Comparison of ENCODE assay signal across 1 cellular context in genomic region chr1:121213491-121213890, GRCh38.
TF ChIP-seq lines count a peak whose summit lies in the region.
"Not testable (repeated sequence)": the region's sequence is repeated elsewhere in the genome, so short reads cannot be mapped to it uniquely, and the experiment has no call there.

No MANE protein-coding gene starts in this region.

TF ChIP-seq in K562, 482 proteins besides CTCF, POLR2A, EP300 and RAD21 (continued from another document):
- TF ChIP-seq, protein P1, sequence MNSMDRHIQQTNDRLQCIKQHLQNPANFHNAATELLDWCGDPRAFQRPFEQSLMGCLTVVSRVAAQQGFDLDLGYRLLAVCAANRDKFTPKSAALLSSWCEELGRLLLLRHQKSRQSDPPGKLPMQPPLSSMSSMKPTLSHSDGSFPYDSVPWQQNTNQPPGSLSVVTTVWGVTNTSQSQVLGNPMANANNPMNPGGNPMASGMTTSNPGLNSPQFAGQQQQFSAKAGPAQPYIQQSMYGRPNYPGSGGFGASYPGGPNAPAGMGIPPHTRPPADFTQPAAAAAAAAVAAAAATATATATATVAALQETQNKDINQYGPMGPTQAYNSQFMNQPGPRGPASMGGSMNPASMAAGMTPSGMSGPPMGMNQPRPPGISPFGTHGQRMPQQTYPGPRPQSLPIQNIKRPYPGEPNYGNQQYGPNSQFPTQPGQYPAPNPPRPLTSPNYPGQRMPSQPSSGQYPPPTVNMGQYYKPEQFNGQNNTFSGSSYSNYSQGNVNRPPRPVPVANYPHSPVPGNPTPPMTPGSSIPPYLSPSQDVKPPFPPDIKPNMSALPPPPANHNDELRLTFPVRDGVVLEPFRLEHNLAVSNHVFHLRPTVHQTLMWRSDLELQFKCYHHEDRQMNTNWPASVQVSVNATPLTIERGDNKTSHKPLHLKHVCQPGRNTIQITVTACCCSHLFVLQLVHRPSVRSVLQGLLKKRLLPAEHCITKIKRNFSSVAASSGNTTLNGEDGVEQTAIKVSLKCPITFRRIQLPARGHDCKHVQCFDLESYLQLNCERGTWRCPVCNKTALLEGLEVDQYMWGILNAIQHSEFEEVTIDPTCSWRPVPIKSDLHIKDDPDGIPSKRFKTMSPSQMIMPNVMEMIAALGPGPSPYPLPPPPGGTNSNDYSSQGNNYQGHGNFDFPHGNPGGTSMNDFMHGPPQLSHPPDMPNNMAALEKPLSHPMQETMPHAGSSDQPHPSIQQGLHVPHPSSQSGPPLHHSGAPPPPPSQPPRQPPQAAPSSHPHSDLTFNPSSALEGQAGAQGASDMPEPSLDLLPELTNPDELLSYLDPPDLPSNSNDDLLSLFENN (IDR thresholded peaks at IDR 0.05; ENCODE audit: low read depth in 2 of 2, low read length in 2 of 2): peak in 1 of 2 experiments; percentile 66; a peak in 1 of 4 replicates
- TF ChIP-seq ARID1B (IDR thresholded peaks at IDR 0.05) (peak; percentile 92), ZKSCAN8 (CRISPR knock-in tag; IDR thresholded peaks at IDR 0.05) (0 out of 2 replicates have a peak, but pooled peaks have one; percentile 29), TAL1 (IDR thresholded peaks at IDR 0.05) (peak; percentile 87), GATA2 (CRISPR knock-in tag; IDR thresholded peaks at IDR 0.05) (0 out of 2 replicates have a peak, but pooled peaks have one; percentile 19), NCOR1 (IDR thresholded peaks at IDR 0.05) (peak; percentile 85), SMARCE1 (IDR thresholded peaks at IDR 0.05) (peak; percentile 84; the same call in 1 of the 2 replicates), CREM (IDR thresholded peaks at IDR 0.05; ENCODE audit: low read depth) (peak; percentile 71), SMARCA4 (IDR thresholded peaks at IDR 0.05) (peak; percentile 80), ZNF766 (CRISPR knock-in tag; conservative IDR thresholded peaks at IDR 0.05) (0 out of 2 replicates have a peak, but pooled peaks have one; percentile 31), KDM1A (IDR thresholded peaks at IDR 0.05) (peak; percentile 17 to 35; a peak in 1 of 4 replicates), TEAD4 (IDR thresholded peaks at IDR 0.05; ENCODE audit: low read length) (peak; percentile 70), RNF2 (IDR thresholded peaks at IDR 0.05) (0 out of 2 replicates have a peak, but pooled peaks have one; percentile 37), PML (IDR thresholded peaks at IDR 0.05; ENCODE audit: low read length) (peak; percentile 45; the same call in 1 of the 2 replicates), MBD2 (IDR thresholded peaks at IDR 0.05; ENCODE audit: borderline replicate concordance, low read depth) (0 out of 2 replicates have a peak, but pooled peaks have one; percentile 22), FOXM1 (IDR thresholded peaks at IDR 0.05; ENCODE audit: low read depth) (0 out of 2 replicates have a peak, but pooled peaks have one; percentile 15), NEUROD1 (IDR thresholded peaks at IDR 0.05; ENCODE audit: borderline replicate concordance, low read depth, low read length, partially characterized antibody) (peak; percentile 44), HDAC3 (IDR thresholded peaks at IDR 0.05; ENCODE audit: borderline replicate concordance, partially characterized antibody) (peak; percentile 34), DPF2 (IDR thresholded peaks at IDR 0.05) (peak; percentile 78), POLR2AphosphoS5 (IDR thresholded peaks at IDR 0.05; ENCODE audit: control insufficient read depth, insufficient read depth, low read depth, low read length) (peak; percentile 57), SMAD4 (CRISPR knock-in tag; conservative IDR thresholded peaks at IDR 0.05) (peak; percentile 84), NFE2 (IDR thresholded peaks at IDR 0.05; ENCODE audit: low read depth) (peak; percentile 50; the same call in 1 of the 2 replicates), TCF3 (CRISPR knock-in tag; IDR thresholded peaks at IDR 0.05) (peak; percentile 68), NFIC (IDR thresholded peaks at IDR 0.05) (peak; percentile 57), MTA2 (IDR thresholded peaks at IDR 0.05; ENCODE audit: low read depth) (peak; percentile 76), CBFA2T2 (conservative IDR thresholded peaks at IDR 0.05) (peak; percentile 83), BHLHE40 (IDR thresholded peaks at IDR 0.05; ENCODE audit: low read length) (0 out of 2 replicates have a peak, but pooled peaks have one; percentile 23), CBFA2T3 (IDR thresholded peaks at IDR 0.05) (peak; percentile 86), STAT5A (IDR thresholded peaks at IDR 0.05; ENCODE audit: borderline replicate concordance, low read length) (peak; percentile 44; the same call in 1 of the 2 replicates), JUND (IDR thresholded peaks at IDR 0.05; ENCODE audit: borderline replicate concordance, low read depth, low read length) (peak; percentile 46; the same call in 1 of the 2 replicates), TBL1XR1 (IDR thresholded peaks at IDR 0.05; ENCODE audit: low read length in 2 of 2) (peak in 1 of 2 experiments; percentile 40; a peak in 1 of 4 replicates), RCOR1 (IDR thresholded peaks at IDR 0.05; ENCODE audit: borderline replicate concordance in 1 of 2, low read depth in 2 of 2, low read length in 2 of 2) (peak in 1 of 2 experiments; percentile 56; a peak in 1 of 4 replicates)
- TF ChIP-seq, protein P2, sequence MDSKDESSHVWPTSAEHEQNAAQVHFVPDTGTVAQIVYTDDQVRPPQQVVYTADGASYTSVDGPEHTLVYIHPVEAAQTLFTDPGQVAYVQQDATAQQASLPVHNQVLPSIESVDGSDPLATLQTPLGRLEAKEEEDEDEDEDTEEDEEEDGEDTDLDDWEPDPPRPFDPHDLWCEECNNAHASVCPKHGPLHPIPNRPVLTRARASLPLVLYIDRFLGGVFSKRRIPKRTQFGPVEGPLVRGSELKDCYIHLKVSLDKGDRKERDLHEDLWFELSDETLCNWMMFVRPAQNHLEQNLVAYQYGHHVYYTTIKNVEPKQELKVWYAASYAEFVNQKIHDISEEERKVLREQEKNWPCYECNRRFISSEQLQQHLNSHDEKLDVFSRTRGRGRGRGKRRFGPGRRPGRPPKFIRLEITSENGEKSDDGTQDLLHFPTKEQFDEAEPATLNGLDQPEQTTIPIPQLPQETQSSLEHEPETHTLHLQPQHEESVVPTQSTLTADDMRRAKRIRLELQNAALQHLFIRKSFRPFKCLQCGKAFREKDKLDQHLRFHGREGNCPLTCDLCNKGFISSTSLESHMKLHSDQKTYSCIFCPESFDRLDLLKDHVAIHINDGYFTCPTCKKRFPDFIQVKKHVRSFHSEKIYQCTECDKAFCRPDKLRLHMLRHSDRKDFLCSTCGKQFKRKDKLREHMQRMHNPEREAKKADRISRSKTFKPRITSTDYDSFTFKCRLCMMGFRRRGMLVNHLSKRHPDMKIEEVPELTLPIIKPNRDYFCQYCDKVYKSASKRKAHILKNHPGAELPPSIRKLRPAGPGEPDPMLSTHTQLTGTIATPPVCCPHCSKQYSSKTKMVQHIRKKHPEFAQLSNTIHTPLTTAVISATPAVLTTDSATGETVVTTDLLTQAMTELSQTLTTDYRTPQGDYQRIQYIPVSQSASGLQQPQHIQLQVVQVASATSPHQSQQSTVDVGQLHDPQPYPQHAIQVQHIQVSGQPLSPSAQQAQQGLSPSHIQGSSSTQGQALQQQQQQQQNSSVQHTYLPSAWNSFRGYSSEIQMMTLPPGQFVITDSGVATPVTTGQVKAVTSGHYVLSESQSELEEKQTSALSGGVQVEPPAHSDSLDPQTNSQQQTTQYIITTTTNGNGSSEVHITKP (IDR thresholded peaks at IDR 0.05; ENCODE audit: partially characterized antibody): peak; percentile 16
- not testable (repeated sequence) for TF ChIP-seq TEAD4 (CRISPR knock-in tag; IDR thresholded peaks at IDR 0.05; ENCODE audit: borderline replicate concordance); FOXM1 (CRISPR knock-in tag; IDR thresholded peaks at IDR 0.05; ENCODE audit: low read depth); JUND (tag; IDR thresholded peaks at IDR 0.05; ENCODE audit: borderline replicate concordance, low read depth, low read length)
- TF ChIP-seq, protein P3, sequence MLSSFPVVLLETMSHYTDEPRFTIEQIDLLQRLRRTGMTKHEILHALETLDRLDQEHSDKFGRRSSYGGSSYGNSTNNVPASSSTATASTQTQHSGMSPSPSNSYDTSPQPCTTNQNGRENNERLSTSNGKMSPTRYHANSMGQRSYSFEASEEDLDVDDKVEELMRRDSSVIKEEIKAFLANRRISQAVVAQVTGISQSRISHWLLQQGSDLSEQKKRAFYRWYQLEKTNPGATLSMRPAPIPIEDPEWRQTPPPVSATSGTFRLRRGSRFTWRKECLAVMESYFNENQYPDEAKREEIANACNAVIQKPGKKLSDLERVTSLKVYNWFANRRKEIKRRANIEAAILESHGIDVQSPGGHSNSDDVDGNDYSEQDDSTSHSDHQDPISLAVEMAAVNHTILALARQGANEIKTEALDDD (IDR thresholded peaks at IDR 0.05): peak; percentile 41; the same call in 1 of the 2 replicates
